8 cellular contexts compared by ENCODE assay signal in the genomic region with DNA sequence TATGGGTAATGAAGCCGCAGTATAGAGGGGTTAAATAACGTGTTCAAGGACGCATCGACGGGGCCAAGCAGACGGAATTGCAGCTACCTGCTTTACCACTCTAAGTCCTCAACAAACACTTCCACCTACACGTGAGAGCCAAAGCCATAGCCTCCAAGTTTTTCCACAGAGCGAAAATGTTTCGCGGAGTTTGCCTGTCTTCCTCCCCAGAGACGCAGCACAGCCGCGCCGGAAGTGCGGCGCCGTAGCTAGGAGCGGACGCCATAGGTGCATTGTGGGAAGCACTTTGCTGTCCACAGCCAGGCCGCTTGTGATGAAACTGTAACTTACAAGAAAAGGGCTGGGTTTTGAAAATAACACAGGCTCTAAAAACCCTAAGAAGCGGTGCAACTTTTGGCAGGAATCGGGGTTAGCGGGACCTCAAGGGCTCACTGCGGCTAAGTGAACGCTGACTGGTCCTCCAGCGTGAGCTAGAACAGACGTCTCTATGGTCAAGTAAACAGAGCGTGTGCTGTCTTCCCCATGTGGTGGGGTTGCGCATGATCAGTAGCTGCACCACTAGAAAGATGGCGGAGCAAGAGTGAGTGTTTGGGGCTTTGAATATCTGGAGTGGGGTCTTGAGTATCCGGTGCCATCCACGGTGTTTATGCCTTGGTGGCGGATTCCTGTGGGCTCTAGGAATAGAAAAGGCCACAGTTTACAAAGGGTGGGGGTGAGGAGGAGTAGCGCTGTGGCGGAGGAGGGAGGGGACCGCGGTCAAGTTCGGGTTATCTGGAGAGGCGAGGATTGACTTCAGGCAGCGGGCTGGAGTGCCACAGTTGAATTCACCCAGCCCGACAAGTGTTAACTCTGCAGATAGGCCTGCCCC. TPM values are rescaled to one million over a fixed set of nuclear protein-coding genes. Genes with fewer than 3 reads are reported as not detected.
DNase-seq lines count a peak whose midpoint lies in the region; ATAC-seq and TF ChIP-seq lines count a peak whose summit lies in the region.

A gene (plus strand): TSS at position 245 of the 868 bp plus-strand sequence. CDS start 295 bp downstream, at position 540.

- POLR2A ChIA-PET in activated CD4-positive, alpha-beta T cell treated with anti-CD3 and anti-CD28 coated beads, Interleukin-2, amount 10 ng/mL, durations not matched to agents 7 days and 5 days (lab: Charles Lee) = interaction anchor here (0.7 to 1.2 kb wide), 5 partner anchors 9 to 133 kb away, joined by 3 to 5 read pairs (median 4); a partner anchor contains a TSS

- peak within 1 kb of the TSS; percentile 96 for H3K4me3 Mint-ChIP-seq in activated CD4-positive, alpha-beta T cell treated with anti-CD3 and anti-CD28 coated beads, Interleukin-2, amount 10 ng/mL, durations not matched to agents 7 days and 5 days

- peaks cover 25% of the 10 kb centered on the region for H3K4me1 Mint-ChIP-seq in activated CD4-positive, alpha-beta T cell treated with anti-CD3 and anti-CD28 coated beads, Interleukin-2, amount 10 ng/mL, durations not matched to agents 7 days and 5 days

- H3K27ac Mint-ChIP-seq in activated CD4-positive, alpha-beta T cell treated with anti-CD3 and anti-CD28 coated beads, Interleukin-2, amount 10 ng/mL, durations not matched to agents 7 days and 5 days = peak within 1 kb of the TSS; percentile 99

- intact Hi-C loops in left lung (cut with DNase I) = loop anchor here in 1 of 2 donors (5.0 kb wide), 1 partner anchor 217 kb away; no protein-coding TSS in a partner anchor

- DNase-seq in C1 segment of cervical spinal cord (lab: John Stamatoyannopoulos, UW) (peak; percentile 32 to 98 (median 92)), NCI-H526 (lab: John Stamatoyannopoulos, UW) (peak; percentile 87 to 89), dedifferentiated amniotic fluid mesenchymal stem cell (ENCODE audit: extremely low spot score) (peak; percentile 92), left lung (peak; percentile 87 to 94)
- DNase-seq in activated CD4-positive, alpha-beta T cell treated with anti-CD3 and anti-CD28 coated beads, Interleukin-2, amount 10 ng/mL, durations not matched to agents 7 days and 5 days = peak; percentile 89
- peak; percentile 69 to 73 for DNase-seq in stimulated activated CD4-positive, alpha-beta T cell treated with anti-CD3 and anti-CD28 coated beads, Interleukin-2, amount 100 ng/mL, for 48 hours

- no peaks in the 10 kb centered on the region for H3K27me3 ChIP-seq in left lung

- peaks cover 27% of the 10 kb centered on the region for H3K36me3 Mint-ChIP-seq in activated CD4-positive, alpha-beta T cell treated with anti-CD3 and anti-CD28 coated beads, Interleukin-2, amount 10 ng/mL, durations not matched to agents 7 days and 5 days (ENCODE audit: low read depth)

- peaks cover 0 to 31% of the 10 kb centered on the region in 2 donors for H3K36me3 ChIP-seq in left lung

- H3K27ac ChIP-seq in left lung = peak within 1 kb of the TSS; percentile 89 to 93

- no peaks in the 10 kb centered on the region for H3K27me3 Mint-ChIP-seq in activated CD4-positive, alpha-beta T cell treated with anti-CD3 and anti-CD28 coated beads, Interleukin-2, amount 10 ng/mL, durations not matched to agents 7 days and 5 days

- no peaks in the 10 kb centered on the region for H3K9me3 ChIP-seq in left lung

- ATAC-seq in GM19328 (IDR thresholded peaks at IDR 0.05; ENCODE audit: unreplicated experiment) = peak; percentile 91
- ATAC-seq in HG03469 (IDR thresholded peaks at IDR 0.05; ENCODE audit: unreplicated experiment) = peak; percentile 61
- peak; percentile 97 for ATAC-seq in left lung

- CTCF ChIA-PET in activated CD4-positive, alpha-beta T cell treated with anti-CD3 and anti-CD28 coated beads, Interleukin-2, amount 10 ng/mL, durations not matched to agents 7 days and 5 days (lab: Charles Lee) = interaction anchor here (0.6 to 1.6 kb wide), 7 partner anchors 11 to 218 kb away, joined by 3 to 5 read pairs (median 4); a partner anchor contains a TSS

- TF ChIP-seq CTCF in left lung (IDR thresholded peaks at IDR 0.05) = peak in 1 of 2 donors; percentile 27

- peak within 1 kb of the TSS; percentile 47 to 73 for H3K4me3 ChIP-seq in left lung

- H3K9me3 Mint-ChIP-seq in activated CD4-positive, alpha-beta T cell treated with anti-CD3 and anti-CD28 coated beads, Interleukin-2, amount 10 ng/mL, durations not matched to agents 7 days and 5 days = no peaks in the 10 kb centered on the region

- H3K4me1 ChIP-seq in left lung = peaks cover 12 to 38% of the 10 kb centered on the region in 2 donors

RNA-seq across cellular contexts. Expression of the gene that starts here (rescaled TPM):
- total RNA-seq in activated CD4-positive, alpha-beta T cell treated with anti-CD3 and anti-CD28 coated beads, Interleukin-2, amount 10 ng/mL, durations not matched to agents 7 days and 5 days = 10 to 100 TPM; 68.7 to 74.0 TPM
- total RNA-seq in left lung = 10 to 100 TPM; 64.6 to 77.8 TPM

Comparison
In these comparisons a context has a peak if more than half of its experiments do, and no peak if none do; other contexts are left out.
1. Peak in every context shown above with its lines: DNase-seq, ATAC-seq, H3K4me3 ChIP-seq and H3K27ac ChIP-seq.